17 cellular contexts compared by ENCODE assay signal in genomic region chr1:118627435-118627834, GRCh38.
DNase-seq lines count a peak whose midpoint lies in the region; ATAC-seq, FAIRE-seq and TF ChIP-seq lines count a peak whose summit lies in the region.
"Had no signal": no experiment of that assay in that cellular context is flagged by ENCODE, and none has a peak within 500 bp of the region (broad histone marks: within the 10 kb centered on the region; RNA-seq: fewer than 3 reads in every experiment).

No MANE protein-coding gene starts in this region.

- H3K4me3 ChIP-seq in bronchial epithelial cell (ENCODE audit: low read depth, low read length) (no peak overlapping the region), mesenchymal stem cell (ENCODE audit: insufficient read depth in 1 of 2, low read depth in 1 of 2, low read length in 2 of 2) (no peak overlapping the region), HepG2 (replicated peaks in 1 of 3; ENCODE audit: insufficient read depth in 1 of 3, low read depth in 2 of 3, low read length in 3 of 3) (no peak overlapping the region)
- H3K4me3 ChIP-seq: BLaER1, GM23338 had no signal

- H2BK5ac ChIP-seq in mesenchymal stem cell (ENCODE audit: low read depth, low read length, poor library complexity, severe bottlenecking), result no peak overlapping the region

- POLR2A ChIA-PET in HepG2 (lab: Yijun Ruan, JAX), result no interaction called here

- no peak for TF ChIP-seq RAD21 in HepG2 (CRISPR knock-in tag; IDR thresholded peaks at IDR 0.05)

- no peaks in the 10 kb centered on the region for H3K27me3 ChIP-seq in bronchial epithelial cell (ENCODE audit: control insufficient read depth, insufficient read depth, low read length)
- no peaks in the 10 kb centered on the region for H3K27me3 ChIP-seq in foreskin keratinocyte
- no peaks in the 10 kb centered on the region for H3K27me3 ChIP-seq in mesenchymal stem cell (ENCODE audit: control insufficient read depth in 1 of 2, insufficient read depth in 1 of 2, low read length in 2 of 2)
- no peaks in the 10 kb centered on the region for H3K27me3 ChIP-seq in HepG2 (ENCODE audit: control insufficient read depth in 1 of 2, insufficient read depth in 2 of 2, low read length in 2 of 2)
- H3K27me3 ChIP-seq: BLaER1 had no signal

- no peak overlapping the region for H3K4ac ChIP-seq in mesenchymal stem cell (ENCODE audit: low read depth in 1 of 2, low read length in 2 of 2)

- no peak overlapping the region for H2BK12ac ChIP-seq in mesenchymal stem cell (ENCODE audit: low read length in 2 of 2)

- H3K18ac ChIP-seq in mesenchymal stem cell (ENCODE audit: low read depth in 1 of 2, low read length in 2 of 2), result no peak overlapping the region

- H3K9me3 ChIP-seq in mesenchymal stem cell (ENCODE audit: control insufficient read depth, low read length), result peaks cover 4% of the 10 kb centered on the region
- H3K9me3 ChIP-seq in HepG2 (ENCODE audit: low read length), result no peaks in the 10 kb centered on the region
- H3K9me3 ChIP-seq: BLaER1, Caco-2 had no signal

- H3K9ac ChIP-seq in mesenchymal stem cell (ENCODE audit: low read length) (no peak overlapping the region), HepG2 (ENCODE audit: insufficient read depth, low read depth, low read length) (no peak overlapping the region)
- H3K9ac ChIP-seq: BLaER1 had no signal

- H4K91ac ChIP-seq in mesenchymal stem cell (ENCODE audit: low read length), result no peak overlapping the region

- H3K27ac ChIP-seq in foreskin keratinocyte (no peak overlapping the region), mesenchymal stem cell (ENCODE audit: low read length, poor library complexity, severe bottlenecking) (no peak overlapping the region), HepG2 (ENCODE audit: extremely low read length, insufficient read depth, low read length) (no peak overlapping the region)
- H3K27ac ChIP-seq: BLaER1 had no signal

- BruUV-seq in HepG2 (replicated peaks; lab: Mats Ljungman, UMichigan), result no TSS peak

- no peak for TF ChIP-seq EP300 in HepG2 (IDR thresholded peaks at IDR 0.05; ENCODE audit: low read depth in 2 of 2, low read length in 2 of 2)
- no peak for TF ChIP-seq EP300 in HepG2 (CRISPR knock-in tag; IDR thresholded peaks at IDR 0.05; ENCODE audit: borderline replicate concordance)

- no peaks in the 10 kb centered on the region for H4K20me1 ChIP-seq in HepG2 (ENCODE audit: insufficient read depth, low read length)
- H4K20me1 ChIP-seq: BLaER1 had no signal

- intact Hi-C loops in HepG2 (cut with micrococcal nuclease; ENCODE audit: unreplicated experiment), result no loop called here

- TF ChIP-seq POLR2A in HepG2 (IDR thresholded peaks at IDR 0.05; ENCODE audit: insufficient read depth in 1 of 2, low read depth in 2 of 2, low read length in 2 of 2), result no peak

- H3K79me2 ChIP-seq in HepG2 (ENCODE audit: insufficient read depth, low read length), result no peaks in the 10 kb centered on the region

- H2BK120ac ChIP-seq in mesenchymal stem cell (ENCODE audit: low read depth, low read length), result no peak overlapping the region

- no peak overlapping the region for H2AK5ac ChIP-seq in mesenchymal stem cell (ENCODE audit: low read length, severe bottlenecking)

- no peak overlapping the region for H2BK15ac ChIP-seq in mesenchymal stem cell (ENCODE audit: low read depth, poor library complexity, severe bottlenecking)

- in situ Hi-C loops in HepG2 (cut with HindIII; ENCODE audit: extremely low pct_ligation_motif_present, low pct_unique_long_range_greater_than_20kb), result no loop called here

- no peak overlapping the region for H4K8ac ChIP-seq in mesenchymal stem cell (ENCODE audit: low read length)

- H3K36me3 ChIP-seq in bronchial epithelial cell (ENCODE audit: control insufficient read depth, insufficient read depth, low read length) (no peaks in the 10 kb centered on the region), mesenchymal stem cell (ENCODE audit: control insufficient read depth in 1 of 2, insufficient read depth in 2 of 2, low read depth in 1 of 2, low read length in 2 of 2) (no peaks in the 10 kb centered on the region), HepG2 (replicated peaks in 1 of 2; ENCODE audit: control insufficient read depth in 1 of 2, insufficient read depth in 2 of 2, low read length in 2 of 2) (no peaks in the 10 kb centered on the region)
- H3K36me3 ChIP-seq: BLaER1 had no signal

- no peak overlapping the region for H3K14ac ChIP-seq in mesenchymal stem cell (ENCODE audit: low read length in 2 of 2)

- H3K4me2 ChIP-seq in mesenchymal stem cell (ENCODE audit: low read length, poor library complexity, severe bottlenecking) (no peak overlapping the region), HepG2 (ENCODE audit: low read depth, low read length) (no peak overlapping the region)
- H3K4me2 ChIP-seq: BLaER1, GM23338 had no signal

- CTCF ChIA-PET in HepG2 (lab: Yijun Ruan, JAX; ENCODE audit: low intra/inter-chr PET ratio, low total read pairs), result no interaction called here

- DNase-seq in EL, result peak; percentile 0
- DNase-seq in NCI-H69 (lab: John Stamatoyannopoulos, UW), result peak; percentile 57
- peak; percentile 27 for DNase-seq in bronchial epithelial cell (ENCODE audit: low read depth)
- DNase-seq in foreskin keratinocyte, result peak; percentile 9 to 50
- DNase-seq in mesenchymal stem cell, result no peak
- no peak for DNase-seq in HepG2 (ENCODE audit: low spot score)
- DNase-seq in GM03348 (ENCODE audit: low spot score), result no peak
- DNase-seq: 8988T; AML-193; Caco-2; CD8-positive, alpha-beta memory T cell; DMS53; H7 had no signal

- H3K23ac ChIP-seq in mesenchymal stem cell (ENCODE audit: low read length in 2 of 2), result no peak overlapping the region

- FAIRE-seq in bronchial epithelial cell (lab: Jason Lieb, UNC) (no peak), HepG2 (lab: Jason Lieb, UNC) (no peak)
- FAIRE-seq: GM12891 had no signal

- WGBS in mesenchymal stem cell, result no CpG with 5 or more reads among the region's 2 CpGs
- WGBS in HepG2 (ENCODE audit: low lambda C conversion rate), result 2% methylated on average over 2 of the region's 2 CpGs

- no peak for TF ChIP-seq CTCF in bronchial epithelial cell (IDR thresholded peaks at IDR 0.05; ENCODE audit: insufficient read depth, low read length, severe bottlenecking)
- TF ChIP-seq CTCF in foreskin keratinocyte (conservative IDR thresholded peaks at IDR 0.05), result no peak
- no peak for TF ChIP-seq CTCF in HepG2 (CRISPR knock-in tag; IDR thresholded peaks at IDR 0.05)

- H2AFZ ChIP-seq in mesenchymal stem cell (ENCODE audit: low read depth, low read length) (no peak overlapping the region), HepG2 (ENCODE audit: low read length) (no peak overlapping the region)
- H2AFZ ChIP-seq: GM23338 had no signal

- no peak for ATAC-seq in foreskin keratinocyte
- no peak for ATAC-seq in HepG2
- no peak for ATAC-seq in HG03097 (IDR thresholded peaks at IDR 0.05; ENCODE audit: low FRiP score, unreplicated experiment)
- ATAC-seq: GM23338 had no signal

- no peaks in the 10 kb centered on the region for H3K4me1 ChIP-seq in foreskin keratinocyte
- H3K4me1 ChIP-seq in mesenchymal stem cell (ENCODE audit: control insufficient read depth, insufficient read depth, low read depth, low read length), result no peaks in the 10 kb centered on the region
- H3K4me1 ChIP-seq in HepG2 (ENCODE audit: insufficient read depth, low read length), result no peaks in the 10 kb centered on the region
- H3K4me1 ChIP-seq: BLaER1, Caco-2 had no signal

- H3K79me1 ChIP-seq in mesenchymal stem cell (replicated peaks; ENCODE audit: low read length, poor library complexity, severe bottlenecking), result no peaks in the 10 kb centered on the region

TF ChIP-seq in HepG2, 621 proteins besides CTCF, POLR2A, EP300 and RAD21 (continues in another document):
- TF ChIP-seq TBP (CRISPR knock-in tag; IDR thresholded peaks at IDR 0.05), result no peak
- no peak for TF ChIP-seq KLF6 (CRISPR knock-in tag; IDR thresholded peaks at IDR 0.05)
- TF ChIP-seq, protein P1, sequence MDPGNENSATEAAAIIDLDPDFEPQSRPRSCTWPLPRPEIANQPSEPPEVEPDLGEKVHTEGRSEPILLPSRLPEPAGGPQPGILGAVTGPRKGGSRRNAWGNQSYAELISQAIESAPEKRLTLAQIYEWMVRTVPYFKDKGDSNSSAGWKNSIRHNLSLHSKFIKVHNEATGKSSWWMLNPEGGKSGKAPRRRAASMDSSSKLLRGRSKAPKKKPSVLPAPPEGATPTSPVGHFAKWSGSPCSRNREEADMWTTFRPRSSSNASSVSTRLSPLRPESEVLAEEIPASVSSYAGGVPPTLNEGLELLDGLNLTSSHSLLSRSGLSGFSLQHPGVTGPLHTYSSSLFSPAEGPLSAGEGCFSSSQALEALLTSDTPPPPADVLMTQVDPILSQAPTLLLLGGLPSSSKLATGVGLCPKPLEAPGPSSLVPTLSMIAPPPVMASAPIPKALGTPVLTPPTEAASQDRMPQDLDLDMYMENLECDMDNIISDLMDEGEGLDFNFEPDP (CRISPR knock-in tag; conservative IDR thresholded peaks at IDR 0.05), result no peak
- no peak for TF ChIP-seq ZFP82 (CRISPR knock-in tag; IDR thresholded peaks at IDR 0.05; ENCODE audit: borderline replicate concordance)
- no peak for TF ChIP-seq NKX3-1 (CRISPR knock-in tag; IDR thresholded peaks at IDR 0.05)
- TF ChIP-seq HES4 (CRISPR knock-in tag; IDR thresholded peaks at IDR 0.05; ENCODE audit: borderline replicate concordance), result no peak
- no peak for TF ChIP-seq ZKSCAN5 (CRISPR knock-in tag; IDR thresholded peaks at IDR 0.05)
- no peak for TF ChIP-seq SMARCC2 (IDR thresholded peaks at IDR 0.05)

Comparison
In these comparisons a context has a peak if more than half of its experiments do, and no peak if none do; other contexts are left out.
1. DNase-seq: peak in EL (single experiment), NCI-H69 (single experiment), bronchial epithelial cell (single experiment) and foreskin keratinocyte (2 of 2); none in mesenchymal stem cell (single experiment), HepG2 (single experiment) and GM03348 (single experiment).